ENCODE assay signal across 21 cellular contexts in the genomic region with DNA sequence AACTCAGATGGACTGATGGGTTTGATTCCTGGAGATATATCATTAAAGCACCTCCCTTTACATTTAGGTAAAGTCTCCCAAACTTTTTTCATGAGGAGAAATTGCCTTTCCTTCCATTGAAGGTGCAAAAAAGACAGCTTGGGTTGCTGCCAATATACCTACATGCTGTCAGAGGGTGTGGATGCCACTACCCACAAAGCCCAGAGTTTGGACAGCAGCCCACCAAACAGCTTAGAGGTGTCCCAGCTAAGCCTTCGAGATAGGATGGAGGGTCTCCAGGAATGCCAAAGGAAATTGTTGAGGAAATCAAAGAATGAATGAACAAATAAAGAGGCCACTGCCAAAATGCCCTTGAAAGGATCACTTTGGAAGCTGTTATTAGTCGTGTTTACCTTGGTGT. TPM values are rescaled to one million over a fixed set of nuclear protein-coding genes. Genes with fewer than 3 reads are reported as not detected.
DNase-seq lines count a peak whose midpoint lies in the region; ATAC-seq, FAIRE-seq and TF ChIP-seq lines count a peak whose summit lies in the region.
"Had no signal": no experiment of that assay in that cellular context is flagged by ENCODE, and none has a peak within 500 bp of the region (broad histone marks: within the 10 kb centered on the region; RNA-seq: fewer than 3 reads in every experiment).

No MANE protein-coding gene starts in this region.

- TF ChIP-seq POLR2A in HepG2 (IDR thresholded peaks at IDR 0.05; ENCODE audit: insufficient read depth in 1 of 2, low read depth in 2 of 2, low read length in 2 of 2) (no peak), right lobe of liver (IDR thresholded peaks at IDR 0.05) (no peak)

- TF ChIP-seq EP300 in HepG2 (IDR thresholded peaks at IDR 0.05; ENCODE audit: low read depth in 2 of 2, low read length in 2 of 2), result no peak
- TF ChIP-seq EP300 in HepG2 (CRISPR knock-in tag; IDR thresholded peaks at IDR 0.05; ENCODE audit: borderline replicate concordance), result no peak

- H3K4me3 ChIP-seq in HepG2 (replicated peaks in 1 of 3; ENCODE audit: insufficient read depth in 1 of 3, low read depth in 2 of 3, low read length in 3 of 3) (no peak overlapping the region), right lobe of liver (no peak overlapping the region), left lung (no peak overlapping the region), mucosa of rectum (ENCODE audit: low read length in 2 of 2) (no peak overlapping the region), aorta (ENCODE audit: low read length in 2 of 2) (no peak overlapping the region)
- H3K4me3 ChIP-seq: A549 had no signal

- intact Hi-C loops in HepG2 (cut with micrococcal nuclease; ENCODE audit: unreplicated experiment), result no loop called here
- intact Hi-C loops in right lobe of liver (cut with DNase I), result no loop called here
- intact Hi-C loops in left lung (cut with DNase I), result no loop called here
- intact Hi-C loops in aorta (cut with DNase I), result no loop called here

- H3K79me2 ChIP-seq in HepG2 (ENCODE audit: insufficient read depth, low read length), result no peaks in the 10 kb centered on the region

- WGBS in HepG2 (ENCODE audit: low lambda C conversion rate), result 27% methylated on average over 2 of the region's 2 CpGs
- WGBS in right lobe of liver (ENCODE audit: insufficient coverage, low coverage, low lambda C conversion rate, missing lambda C conversion rate), result 39% methylated on average over 2 of the region's 2 CpGs
- WGBS in aorta, 2 donors, result 27 to 38% methylated on average over 2 of the region's 2 CpGs

- no peak overlapping the region for H3K4me3 Mint-ChIP-seq in type B pancreatic cell
- H3K4me3 Mint-ChIP-seq: CD4-positive, alpha-beta T cell; HFFc6 had no signal

- peak overlapping the region; percentile 84; the same call in 1 of the 2 replicates for H3K4me2 ChIP-seq in HepG2 (ENCODE audit: low read depth, low read length)
- H3K4me2 ChIP-seq: A549 had no signal

- peak overlapping the region; percentile 94 for H3K27ac ChIP-seq in HepG2 (ENCODE audit: extremely low read length, insufficient read depth, low read length)
- H3K27ac ChIP-seq in right lobe of liver, result no peak overlapping the region
- no peak overlapping the region for H3K27ac ChIP-seq in left lung
- H3K27ac ChIP-seq in mucosa of rectum (ENCODE audit: low read depth in 2 of 2, low read length in 2 of 2), result peak overlapping the region; percentile 86 to 87
- H3K27ac ChIP-seq in aorta (ENCODE audit: low read depth in 1 of 2, low read length in 2 of 2), result no peak overlapping the region
- H3K27ac ChIP-seq: 22Rv1, A549, C4-2B had no signal

- CTCF ChIA-PET in HepG2 (lab: Yijun Ruan, JAX; ENCODE audit: low intra/inter-chr PET ratio, low total read pairs), result no interaction called here

- no peak overlapping the region for H2AFZ ChIP-seq in HepG2 (ENCODE audit: low read length)

- H3K9ac ChIP-seq in HepG2 (ENCODE audit: insufficient read depth, low read depth, low read length) (no peak overlapping the region), mucosa of rectum (ENCODE audit: low read depth in 1 of 2, low read length in 2 of 2) (no peak overlapping the region)

- H3K27me3 Mint-ChIP-seq in type B pancreatic cell, result no peaks in the 10 kb centered on the region

- DNase-seq in HepG2 (ENCODE audit: low spot score) (no peak), right lobe of liver (no peak), left lung (peak in 1 of 2 donors; percentile 47), type B pancreatic cell (ENCODE audit: extremely low spot score, unreplicated experiment) (no peak), aorta (no peak), cerebellar nuclear complex (lab: John Stamatoyannopoulos, UW) (no peak), cerebellum (ENCODE audit: low spot score) (no peak)
- DNase-seq: AML-193; CD4-positive, alpha-beta T cell; DMS79; GDM1; GOT3; HFFc6 had no signal

- H3K9me3 Mint-ChIP-seq in type B pancreatic cell, result no peaks in the 10 kb centered on the region
- H3K9me3 Mint-ChIP-seq: CD4-positive, alpha-beta T cell; HFFc6 had no signal

- POLR2A ChIA-PET in HepG2 (lab: Yijun Ruan, JAX), result interaction anchor here (1.0 to 9.4 kb wide), 11 partner anchors 10 to 92 kb away, joined by 3 to 187 read pairs (median 5); a partner anchor contains a TSS

- ATAC-seq in HepG2 (no peak), right lobe of liver (no peak), left lung (peak; percentile 13), aorta (ENCODE audit: low FRiP score) (no peak)
- ATAC-seq: A549, HCT116 had no signal

- in situ Hi-C loops in HepG2 (cut with HindIII; ENCODE audit: extremely low pct_ligation_motif_present, low pct_unique_long_range_greater_than_20kb), result no loop called here

- TF ChIP-seq RAD21 in HepG2 (CRISPR knock-in tag; IDR thresholded peaks at IDR 0.05), result no peak

- no TSS peak for BruUV-seq in HepG2 (replicated peaks; lab: Mats Ljungman, UMichigan)

- H3K9me3 ChIP-seq in HepG2 (ENCODE audit: low read length), result no peaks in the 10 kb centered on the region
- H3K9me3 ChIP-seq in right lobe of liver, result no peaks in the 10 kb centered on the region
- H3K9me3 ChIP-seq in left lung, result no peaks in the 10 kb centered on the region
- no peaks in the 10 kb centered on the region for H3K9me3 ChIP-seq in mucosa of rectum (ENCODE audit: control insufficient read depth in 2 of 2, low read length in 2 of 2)
- H3K9me3 ChIP-seq in aorta (ENCODE audit: control insufficient read depth, low read length), result no peaks in the 10 kb centered on the region
- H3K9me3 ChIP-seq: A549 had no signal

- no peaks in the 10 kb centered on the region for H3K36me3 ChIP-seq in HepG2 (replicated peaks in 1 of 2; ENCODE audit: control insufficient read depth in 1 of 2, insufficient read depth in 2 of 2, low read length in 2 of 2)
- no peaks in the 10 kb centered on the region for H3K36me3 ChIP-seq in right lobe of liver
- no peaks in the 10 kb centered on the region for H3K36me3 ChIP-seq in left lung
- H3K36me3 ChIP-seq in mucosa of rectum (ENCODE audit: control insufficient read depth in 2 of 2, insufficient read depth in 2 of 2, low read length in 2 of 2), result no peaks in the 10 kb centered on the region
- H3K36me3 ChIP-seq in aorta (ENCODE audit: control insufficient read depth in 1 of 2, insufficient read depth in 2 of 2, low read length in 1 of 2), result no peaks in the 10 kb centered on the region

- peaks cover 76% of the 10 kb centered on the region for H3K4me1 ChIP-seq in HepG2 (ENCODE audit: insufficient read depth, low read length)
- H3K4me1 ChIP-seq in right lobe of liver, result no peaks in the 10 kb centered on the region
- H3K4me1 ChIP-seq in left lung, result peaks cover 4 to 9% of the 10 kb centered on the region in 2 donors
- H3K4me1 ChIP-seq in mucosa of rectum (ENCODE audit: control insufficient read depth in 2 of 2, insufficient read depth in 2 of 2, low read length in 2 of 2), result peaks cover 19 to 27% of the 10 kb centered on the region in 2 donors
- no peaks in the 10 kb centered on the region for H3K4me1 ChIP-seq in aorta (ENCODE audit: control insufficient read depth in 1 of 2, insufficient read depth in 2 of 2, low read length in 2 of 2)

- TF ChIP-seq CTCF in HepG2 (CRISPR knock-in tag; IDR thresholded peaks at IDR 0.05) (no peak), right lobe of liver (IDR thresholded peaks at IDR 0.05) (no peak), left lung (IDR thresholded peaks at IDR 0.05) (no peak), type B pancreatic cell (conservative IDR thresholded peaks at IDR 0.05) (no peak)

- H3K27ac Mint-ChIP-seq in type B pancreatic cell, result peak overlapping the region; percentile 69
- H3K27ac Mint-ChIP-seq: CD4-positive, alpha-beta T cell; HFFc6 had no signal

- H4K20me1 ChIP-seq in HepG2 (ENCODE audit: insufficient read depth, low read length), result no peaks in the 10 kb centered on the region

- peaks cover 46% of the 10 kb centered on the region for H3K4me1 Mint-ChIP-seq in type B pancreatic cell (ENCODE audit: unreplicated experiment)

- no peaks in the 10 kb centered on the region for H3K36me3 Mint-ChIP-seq in type B pancreatic cell

- H3K27me3 ChIP-seq in HepG2 (ENCODE audit: control insufficient read depth in 1 of 2, insufficient read depth in 2 of 2, low read length in 2 of 2), result no peaks in the 10 kb centered on the region
- no peaks in the 10 kb centered on the region for H3K27me3 ChIP-seq in right lobe of liver
- peaks cover 0 to 10% of the 10 kb centered on the region in 2 donors for H3K27me3 ChIP-seq in left lung
- H3K27me3 ChIP-seq in mucosa of rectum (ENCODE audit: control insufficient read depth in 2 of 2, insufficient read depth in 2 of 2, low read length in 2 of 2), result no peaks in the 10 kb centered on the region
- H3K27me3 ChIP-seq in aorta (ENCODE audit: control insufficient read depth in 1 of 2, insufficient read depth in 2 of 2, low read length in 1 of 2), result no peaks in the 10 kb centered on the region

- FAIRE-seq in HepG2 (lab: Jason Lieb, UNC), result no peak
- FAIRE-seq: A549, GM12892, GM18507, HTR-8/SVneo had no signal

RNA-seq across cellular contexts. Expression of a gene that starts 28.7 kb away (rescaled TPM):
- total RNA-seq in HepG2 (2016; rRNA removed; fragmentation: Illumina TruSeq; extraction: Trizol) (11.0 TPM in 2 replicates), right lobe of liver (10 to 100 TPM; 12.6 to 19.2 (median 14.9) TPM), left lung (10 to 100 TPM; 26.9 to 33.7 TPM), type B pancreatic cell (ENCODE audit: low replicate concordance) (62.2 and 100 TPM in 2 replicates), aorta (10 to 100 TPM; 31.6 to 36.2 TPM), cerebellum (9.2 TPM)
- total RNA-seq in HepG2 (2016; cell fraction: cytosol; rRNA removed; fragmentation: Illumina TruSeq; extraction: Trizol; ENCODE audit: low read depth), result 2.8 and 3.0 TPM in 2 replicates
- total RNA-seq in HepG2 (2016; cell fraction: insoluble cytoplasmic fraction; rRNA removed; fragmentation: Illumina TruSeq; extraction: Trizol), result 9.5 and 11.3 TPM in 2 replicates
- total RNA-seq in HepG2 (2016; cell fraction: membrane; rRNA removed; fragmentation: Illumina TruSeq; extraction: Trizol), result 15.4 and 15.8 TPM in 2 replicates
- 14.9 TPM in 2 replicates for total RNA-seq in HepG2 (2016; cell fraction: nucleus; rRNA removed; fragmentation: Illumina TruSeq; extraction: Trizol)
- polyA plus RNA-seq in HepG2 (2011; rRNA removed) (12.4 and 15.9 TPM in 2 replicates), aorta (10 to 100 TPM in 1 of 2 donors, 1 to 10 TPM in 1; 9.1 to 11.3 TPM)
- polyA plus RNA-seq in HepG2 (2011; cell fraction: cytosol; rRNA removed), result 6.6 and 10.1 TPM in 2 replicates
- 47.8 and 59.4 TPM in 2 replicates for polyA plus RNA-seq in HepG2 (2011; cell fraction: nucleus; rRNA removed)
- 53.6 and 69.1 TPM in 2 replicates for polyA plus RNA-seq in HepG2 (2012)
- polyA plus RNA-seq in HepG2 (2016; cell fraction: cytosol; fragmentation: Illumina TruSeq; extraction: Trizol; ENCODE audit: low read depth), result 10.9 and 11.7 TPM in 2 replicates
- 37.6 and 56.8 TPM in 2 replicates for polyA plus RNA-seq in HepG2 (2016; cell fraction: insoluble cytoplasmic fraction; fragmentation: Illumina TruSeq; extraction: Trizol; ENCODE audit: low read depth)
- polyA plus RNA-seq in HepG2 (2016; cell fraction: membrane; fragmentation: Illumina TruSeq; extraction: Trizol; ENCODE audit: low read depth), result 44.1 and 44.7 TPM in 2 replicates
- 75.1 and 80.7 TPM in 2 replicates for polyA plus RNA-seq in HepG2 (2016; cell fraction: nucleus; fragmentation: Illumina TruSeq; extraction: Trizol; ENCODE audit: insufficient read depth, low read depth)
- polyA minus RNA-seq in HepG2 (2011; rRNA and poly(A)+ RNA removed; ENCODE audit: low replicate concordance), result 3.3 and 26.4 TPM in 2 replicates
- polyA minus RNA-seq in HepG2 (2011; cell fraction: cytosol; rRNA and poly(A)+ RNA removed), result 29.5 and 30.0 TPM in 2 replicates
- polyA minus RNA-seq in HepG2 (2011; cell fraction: nucleus; rRNA and poly(A)+ RNA removed), result 15.2 and 15.5 TPM in 2 replicates

Comparison
In these comparisons a context has a peak if more than half of its experiments do, and no peak if none do; other contexts are left out.
1. H3K27ac ChIP-seq: peak in HepG2 (single experiment) and mucosa of rectum (2 of 2); none in right lobe of liver (0 of 3), left lung (0 of 2) and aorta (0 of 2).